8 cellular contexts compared by ENCODE assay signal in genomic region chr22:22810018-22810427, GRCh38.
DNase-seq lines count a peak whose midpoint lies in the region; ATAC-seq, FAIRE-seq and TF ChIP-seq lines count a peak whose summit lies in the region.
"Had no signal": no experiment of that assay in that cellular context is flagged by ENCODE, and none has a peak within 500 bp of the region (broad histone marks: within the 10 kb centered on the region; RNA-seq: fewer than 3 reads in every experiment).

No MANE protein-coding gene starts in this region.

- H3K36me3 ChIP-seq in SJCRH30 (no peaks in the 10 kb centered on the region), keratinocyte (ENCODE audit: control insufficient read depth in 2 of 2, extremely low read depth in 1 of 2, insufficient read depth in 2 of 2, low read length in 2 of 2) (no peaks in the 10 kb centered on the region)

- H3K27me3 ChIP-seq in SJCRH30 (no peaks in the 10 kb centered on the region), keratinocyte (ENCODE audit: control insufficient read depth, extremely low read depth, insufficient read depth, low read length) (peaks cover 4% of the 10 kb centered on the region)

- ATAC-seq in activated naive CD8-positive, alpha-beta T cell treated with anti-CD3 and anti-CD28 coated beads, Interleukin-2, amount 50 U/mL, for 24 hours, result peak; percentile 88
- ATAC-seq in GM21526 (IDR thresholded peaks at IDR 0.05; ENCODE audit: low FRiP score, unreplicated experiment), result no peak

- no peaks in the 10 kb centered on the region for H4K20me1 ChIP-seq in keratinocyte (ENCODE audit: control insufficient read depth, extremely low read depth, insufficient read depth, low read length)

- no peak overlapping the region for H2AFZ ChIP-seq in keratinocyte (ENCODE audit: control insufficient read depth, low read length)

- in situ Hi-C loops in KBM-7 (cut with MboI; ENCODE audit: low pct_unique_long_range_greater_than_20kb, low sequenced_read_pairs), result no loop called here

- H3K36me3 Mint-ChIP-seq in activated naive CD8-positive, alpha-beta T cell treated with anti-CD3 and anti-CD28 coated beads, Interleukin-2, amount 50 U/mL, for 24 hours (ENCODE audit: low read depth), result no peaks in the 10 kb centered on the region

- no peak overlapping the region for H3K4me3 ChIP-seq in SJCRH30
- H3K4me3 ChIP-seq in keratinocyte (ENCODE audit: control insufficient read depth in 2 of 3, extremely low read depth in 1 of 3, insufficient read depth in 2 of 3, low read depth in 1 of 3, low read length in 3 of 3), result no peak overlapping the region
- H3K4me3 ChIP-seq: skin epidermis had no signal

- H3K9ac ChIP-seq in keratinocyte (ENCODE audit: control insufficient read depth, extremely low read depth, insufficient read depth, low read length), result no peak overlapping the region

- H3K27ac ChIP-seq in SJCRH30, result no peak overlapping the region
- no peak overlapping the region for H3K27ac ChIP-seq in keratinocyte (ENCODE audit: control insufficient read depth, insufficient read depth, low read length)
- H3K27ac ChIP-seq: skin epidermis had no signal

- FAIRE-seq in GM18507 (lab: Jason Lieb, UNC), result peak; percentile 79
- no peak for FAIRE-seq in keratinocyte (lab: Jason Lieb, UNC)

- H3K4me1 Mint-ChIP-seq in activated naive CD8-positive, alpha-beta T cell treated with anti-CD3 and anti-CD28 coated beads, Interleukin-2, amount 50 U/mL, for 24 hours, result peaks cover 10% of the 10 kb centered on the region

- H3K4me3 Mint-ChIP-seq in activated naive CD8-positive, alpha-beta T cell treated with anti-CD3 and anti-CD28 coated beads, Interleukin-2, amount 50 U/mL, for 24 hours, result no peak overlapping the region

- H3K27me3 Mint-ChIP-seq in activated naive CD8-positive, alpha-beta T cell treated with anti-CD3 and anti-CD28 coated beads, Interleukin-2, amount 50 U/mL, for 24 hours, result no peaks in the 10 kb centered on the region

- H3K27ac Mint-ChIP-seq in activated naive CD8-positive, alpha-beta T cell treated with anti-CD3 and anti-CD28 coated beads, Interleukin-2, amount 50 U/mL, for 24 hours, result no peak overlapping the region

- H3K4me1 ChIP-seq in SJCRH30, result no peaks in the 10 kb centered on the region
- H3K4me1 ChIP-seq in keratinocyte (ENCODE audit: control insufficient read depth, extremely low read depth, insufficient read depth, low read length), result no peaks in the 10 kb centered on the region

- no peak for DNase-seq in GM18507 (ENCODE audit: extremely low spot score, insufficient read length, low read depth)
- peak; percentile 72 to 82 for DNase-seq in SJCRH30
- peak; percentile 83 for DNase-seq in activated naive CD8-positive, alpha-beta T cell treated with anti-CD3 and anti-CD28 coated beads, Interleukin-2, amount 50 U/mL, for 24 hours
- DNase-seq in keratinocyte (ENCODE audit: low read depth, low spot score), result no peak
- peak; percentile 43 to 61 (median 45) for DNase-seq in stimulated activated CD4-positive, alpha-beta T cell treated with anti-CD3 and anti-CD28 coated beads, TNF-alpha, amount 100 ng/mL, for 1 hour (ENCODE audit: low read depth in 3 of 3, low spot score in 1 of 3)
- DNase-seq in KBM-7, result no peak

- H3K4me2 ChIP-seq in keratinocyte (ENCODE audit: control insufficient read depth, extremely low read depth, insufficient read depth, low read depth, low read length), result no peak overlapping the region

- H3K9me1 ChIP-seq in keratinocyte (ENCODE audit: control insufficient read depth, extremely low read depth, insufficient read depth, low read length), result no peaks in the 10 kb centered on the region

- H3K9me3 Mint-ChIP-seq in activated naive CD8-positive, alpha-beta T cell treated with anti-CD3 and anti-CD28 coated beads, Interleukin-2, amount 50 U/mL, for 24 hours, result no peaks in the 10 kb centered on the region

- no peaks in the 10 kb centered on the region for H3K79me2 ChIP-seq in keratinocyte (ENCODE audit: control insufficient read depth, insufficient read depth, low read length)

- dilution Hi-C loops in keratinocyte (cut with MboI; ENCODE audit: extremely low pct_ligation_motif_present, low sequenced_read_pairs), result no loop called here

- peak; percentile 58 to 96 (median 62) for TF ChIP-seq CTCF in keratinocyte (optimal IDR thresholded peaks at IDR 0.05 in 1 of 3, IDR thresholded peaks at IDR 0.05 in 1 of 3, conservative IDR thresholded peaks at IDR 0.05 in 1 of 3; ENCODE audit: extremely low read depth in 1 of 3, insufficient read depth in 2 of 3, low read length in 3 of 3)

- H3K9me3 ChIP-seq in SJCRH30 (replicated peaks), result no peaks in the 10 kb centered on the region
- no peaks in the 10 kb centered on the region for H3K9me3 ChIP-seq in keratinocyte (ENCODE audit: control insufficient read depth, low read depth, low read length)

Comparison
In these comparisons a context has a peak if more than half of its experiments do, and no peak if none do; other contexts are left out.
1. DNase-seq: peak in SJCRH30 (2 of 2), activated naive CD8-positive, alpha-beta T cell treated with anti-CD3 and anti-CD28 coated beads, Interleukin-2, amount 50 U/mL, for 24 hours (single experiment) and stimulated activated CD4-positive, alpha-beta T cell treated with anti-CD3 and anti-CD28 coated beads, TNF-alpha, amount 100 ng/mL, for 1 hour (3 of 3); none in GM18507 (single experiment), keratinocyte (single experiment) and KBM-7 (single experiment).